8 cellular contexts compared by ENCODE assay signal in the genomic region with DNA sequence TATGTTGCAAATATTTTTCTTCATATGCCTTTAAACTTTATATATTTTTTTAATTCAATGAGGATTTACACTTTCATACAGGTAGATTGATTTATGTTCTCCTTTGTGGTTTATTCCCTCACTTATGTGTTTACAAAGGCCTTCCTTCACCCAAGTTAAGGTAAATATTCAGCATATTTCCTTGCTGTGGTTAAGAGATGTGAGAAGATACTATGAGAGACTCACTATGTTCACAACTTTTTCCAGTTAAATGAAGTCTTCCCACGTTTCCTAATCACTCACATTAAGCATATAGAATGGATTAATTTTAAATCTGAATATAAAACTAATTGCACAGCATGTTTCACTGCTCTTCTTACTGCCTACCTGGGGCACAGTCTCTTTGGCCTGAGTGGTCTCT. TPM values are rescaled to one million over a fixed set of nuclear protein-coding genes. Genes with fewer than 3 reads are reported as not detected.
DNase-seq lines count a peak whose midpoint lies in the region; ATAC-seq, FAIRE-seq and TF ChIP-seq lines count a peak whose summit lies in the region.

No MANE protein-coding gene starts in this region.

- H3K4me3 Mint-ChIP-seq in activated CD4-positive, alpha-beta T cell treated with anti-CD3 and anti-CD28 coated beads, Interleukin-2, amount 10 ng/mL, durations not matched to agents 7 days and 5 days = peak overlapping the region; percentile 93
- peak overlapping the region; percentile 92 for H3K4me3 Mint-ChIP-seq in activated T-helper 2 cell treated with anti-CD3 and anti-CD28 coated beads, Interferon-gamma antibody, Interleukin-2, Interleukin-4, amounts not matched to agents 10 μg/mL and 5 μg/mL and 100 μg/mL, durations not matched to agents 14 hours and 24 hours and 36 hours (ENCODE audit: low read depth)

- peak overlapping the region; percentile 76 to 86 for H3K9ac ChIP-seq in kidney (ENCODE audit: low read length in 2 of 2)

- no peak for DNase-seq in activated CD4-positive, alpha-beta T cell treated with anti-CD3 and anti-CD28 coated beads, Interleukin-2, amount 10 ng/mL, durations not matched to agents 7 days and 5 days
- no peak for DNase-seq in activated CD4-positive, alpha-beta T cell treated with anti-CD3 and anti-CD28 coated beads, Interleukin-2, amount 50 U/mL, for 4 hours
- no peak for DNase-seq in activated T-helper 2 cell treated with anti-CD3 and anti-CD28 coated beads, Interferon-gamma antibody, Interleukin-2, Interleukin-4, amounts not matched to agents 10 μg/mL and 5 μg/mL and 100 μg/mL, durations not matched to agents 14 hours and 24 hours and 36 hours (ENCODE audit: low spot score)
- DNase-seq in kidney = no peak
- no peak for DNase-seq in thoracic aorta (ENCODE audit: low spot score)
- no peak for DNase-seq in occipital lobe (lab: John Stamatoyannopoulos, UW)
- DNase-seq in retina = no peak
- no peak for DNase-seq in activated CD8-positive, alpha-beta memory T cell treated with anti-CD3 and anti-CD28 coated beads, Interleukin-2, amount 50 U/mL, for 4 hours

- ATAC-seq in thoracic aorta (ENCODE audit: insufficient number of reproducible peaks, low FRiP score, low read depth) = no peak

- H3K27ac ChIP-seq in kidney (ENCODE audit: low read depth in 2 of 2, low read length in 2 of 2) (peak overlapping the region in 1 of 2 donors; percentile 82), thoracic aorta (no peak overlapping the region)

- intact Hi-C loops in activated T-helper 2 cell treated with anti-CD3 and anti-CD28 coated beads, Interferon-gamma antibody, Interleukin-2, Interleukin-4, amounts not matched to agents 10 μg/mL and 5 μg/mL and 100 μg/mL, durations not matched to agents 14 hours and 24 hours and 36 hours (cut with micrococcal nuclease) = loop anchor here (5.0 to 10.0 kb wide), 2 partner anchors 41 to 46 kb away; no protein-coding TSS in a partner anchor
- intact Hi-C loops in kidney (cut with DNase I) = no loop called here

- no peaks in the 10 kb centered on the region for H3K9me3 Mint-ChIP-seq in activated CD4-positive, alpha-beta T cell treated with anti-CD3 and anti-CD28 coated beads, Interleukin-2, amount 10 ng/mL, durations not matched to agents 7 days and 5 days
- no peaks in the 10 kb centered on the region for H3K9me3 Mint-ChIP-seq in activated T-helper 2 cell treated with anti-CD3 and anti-CD28 coated beads, Interferon-gamma antibody, Interleukin-2, Interleukin-4, amounts not matched to agents 10 μg/mL and 5 μg/mL and 100 μg/mL, durations not matched to agents 14 hours and 24 hours and 36 hours

- TF ChIP-seq CTCF in kidney (IDR thresholded peaks at IDR 0.05; ENCODE audit: borderline replicate concordance, extremely low read depth, insufficient read depth) = no peak
- TF ChIP-seq CTCF in thoracic aorta (IDR thresholded peaks at IDR 0.05) = no peak

- POLR2A ChIA-PET in activated CD4-positive, alpha-beta T cell treated with anti-CD3 and anti-CD28 coated beads, Interleukin-2, amount 10 ng/mL, durations not matched to agents 7 days and 5 days (lab: Charles Lee) = no interaction called here

- FAIRE-seq in kidney (lab: Jason Lieb, UNC) = no peak

- CTCF ChIA-PET in activated CD4-positive, alpha-beta T cell treated with anti-CD3 and anti-CD28 coated beads, Interleukin-2, amount 10 ng/mL, durations not matched to agents 7 days and 5 days (lab: Charles Lee) = interaction anchor here (0.5 to 2.2 kb wide), 5 partner anchors 9 to 189 kb away, joined by 3 to 4 read pairs (median 4); no protein-coding TSS in a partner anchor

- peaks cover 56% of the 10 kb centered on the region for H3K4me1 Mint-ChIP-seq in activated CD4-positive, alpha-beta T cell treated with anti-CD3 and anti-CD28 coated beads, Interleukin-2, amount 10 ng/mL, durations not matched to agents 7 days and 5 days
- peaks cover 45% of the 10 kb centered on the region for H3K4me1 Mint-ChIP-seq in activated T-helper 2 cell treated with anti-CD3 and anti-CD28 coated beads, Interferon-gamma antibody, Interleukin-2, Interleukin-4, amounts not matched to agents 10 μg/mL and 5 μg/mL and 100 μg/mL, durations not matched to agents 14 hours and 24 hours and 36 hours (ENCODE audit: low read depth)

- H3K4me1 ChIP-seq in kidney (ENCODE audit: control insufficient read depth in 1 of 2, insufficient read depth in 1 of 2, low read depth in 1 of 2, low read length in 2 of 2) = peaks cover 7 to 9% of the 10 kb centered on the region in 2 donors
- H3K4me1 ChIP-seq in thoracic aorta (ENCODE audit: control insufficient read depth in 1 of 2, low read depth in 2 of 2) = peaks cover 5 to 7% of the 10 kb centered on the region in 2 donors

- peak overlapping the region; percentile 85 to 88 for H3K4me3 ChIP-seq in kidney (ENCODE audit: low read length in 2 of 2)
- H3K4me3 ChIP-seq in thoracic aorta = peak overlapping the region; percentile 81

- H3K27me3 Mint-ChIP-seq in activated CD4-positive, alpha-beta T cell treated with anti-CD3 and anti-CD28 coated beads, Interleukin-2, amount 10 ng/mL, durations not matched to agents 7 days and 5 days = no peaks in the 10 kb centered on the region
- H3K27me3 Mint-ChIP-seq in activated T-helper 2 cell treated with anti-CD3 and anti-CD28 coated beads, Interferon-gamma antibody, Interleukin-2, Interleukin-4, amounts not matched to agents 10 μg/mL and 5 μg/mL and 100 μg/mL, durations not matched to agents 14 hours and 24 hours and 36 hours (ENCODE audit: low read depth) = no peaks in the 10 kb centered on the region

- H3K36me3 Mint-ChIP-seq in activated CD4-positive, alpha-beta T cell treated with anti-CD3 and anti-CD28 coated beads, Interleukin-2, amount 10 ng/mL, durations not matched to agents 7 days and 5 days (ENCODE audit: low read depth) = peaks cover 9% of the 10 kb centered on the region
- peaks cover 6% of the 10 kb centered on the region for H3K36me3 Mint-ChIP-seq in activated T-helper 2 cell treated with anti-CD3 and anti-CD28 coated beads, Interferon-gamma antibody, Interleukin-2, Interleukin-4, amounts not matched to agents 10 μg/mL and 5 μg/mL and 100 μg/mL, durations not matched to agents 14 hours and 24 hours and 36 hours (ENCODE audit: low read depth)

- no peaks in the 10 kb centered on the region for H3K27me3 ChIP-seq in thoracic aorta (replicated peaks; ENCODE audit: insufficient read depth)

- H3K27ac Mint-ChIP-seq in activated CD4-positive, alpha-beta T cell treated with anti-CD3 and anti-CD28 coated beads, Interleukin-2, amount 10 ng/mL, durations not matched to agents 7 days and 5 days = peak overlapping the region; percentile 94
- peak overlapping the region; percentile 80 for H3K27ac Mint-ChIP-seq in activated T-helper 2 cell treated with anti-CD3 and anti-CD28 coated beads, Interferon-gamma antibody, Interleukin-2, Interleukin-4, amounts not matched to agents 10 μg/mL and 5 μg/mL and 100 μg/mL, durations not matched to agents 14 hours and 24 hours and 36 hours

- H3K9me3 ChIP-seq in kidney (ENCODE audit: control insufficient read depth in 1 of 2, low read length in 2 of 2) = no peaks in the 10 kb centered on the region
- no peaks in the 10 kb centered on the region for H3K9me3 ChIP-seq in thoracic aorta

- H3K36me3 ChIP-seq in kidney (ENCODE audit: control insufficient read depth in 1 of 2, insufficient read depth in 2 of 2, low read length in 2 of 2) (no peaks in the 10 kb centered on the region), thoracic aorta (no peaks in the 10 kb centered on the region)

RNA-seq across cellular contexts. Expression of a gene that starts 0.6 kb away (rescaled TPM):
- total RNA-seq in activated CD4-positive, alpha-beta T cell treated with anti-CD3 and anti-CD28 coated beads, Interleukin-2, amount 10 ng/mL, durations not matched to agents 7 days and 5 days = 10 to 100 TPM; 29.6 to 31.5 TPM
- 11.5 and 15.2 TPM in 2 replicates for total RNA-seq in activated T-helper 2 cell treated with anti-CD3 and anti-CD28 coated beads, Interferon-gamma antibody, Interleukin-2, Interleukin-4, amounts not matched to agents 10 μg/mL and 5 μg/mL and 100 μg/mL, durations not matched to agents 14 hours and 24 hours and 36 hours
- total RNA-seq in kidney (28.4 TPM), thoracic aorta (1 to 10 TPM; 2.8 to 7.3 TPM), occipital lobe (29.9 TPM)
- 36.0 TPM for polyA plus RNA-seq in kidney (ENCODE audit: insufficient read depth, low read depth, low replicate concordance)

RNA-seq across cellular contexts. Expression of a gene that starts 0.7 kb away (rescaled TPM):
- 1 to 10 TPM; 2.6 to 3.0 TPM for total RNA-seq in activated CD4-positive, alpha-beta T cell treated with anti-CD3 and anti-CD28 coated beads, Interleukin-2, amount 10 ng/mL, durations not matched to agents 7 days and 5 days
- 1.3 and 1.6 TPM in 2 replicates for total RNA-seq in activated T-helper 2 cell treated with anti-CD3 and anti-CD28 coated beads, Interferon-gamma antibody, Interleukin-2, Interleukin-4, amounts not matched to agents 10 μg/mL and 5 μg/mL and 100 μg/mL, durations not matched to agents 14 hours and 24 hours and 36 hours
- 4.6 TPM for total RNA-seq in kidney
- 1.6 TPM for polyA plus RNA-seq in kidney (ENCODE audit: insufficient read depth, low read depth, low replicate concordance)
- not detected for total RNA-seq in thoracic aorta
- total RNA-seq in occipital lobe = 21.7 TPM

RNA-seq across cellular contexts. Expression of a gene that starts 28.1 kb away (rescaled TPM):
- total RNA-seq in activated CD4-positive, alpha-beta T cell treated with anti-CD3 and anti-CD28 coated beads, Interleukin-2, amount 10 ng/mL, durations not matched to agents 7 days and 5 days = 100 to 1,000 TPM; 292 to 331 TPM
- total RNA-seq in activated T-helper 2 cell treated with anti-CD3 and anti-CD28 coated beads, Interferon-gamma antibody, Interleukin-2, Interleukin-4, amounts not matched to agents 10 μg/mL and 5 μg/mL and 100 μg/mL, durations not matched to agents 14 hours and 24 hours and 36 hours = 452 and 492 TPM in 2 replicates
- total RNA-seq in kidney (265 TPM), thoracic aorta (100 to 1,000 TPM; 137 to 152 TPM), occipital lobe (366 TPM)
- 90.7 TPM for polyA plus RNA-seq in kidney (ENCODE audit: insufficient read depth, low read depth, low replicate concordance)
